In genomic region chr5:58986281-58986680, GRCh38 we compare ENCODE assay signal across 23 cellular contexts.
"Had no signal": no experiment of that assay in that cellular context is flagged by ENCODE, and none has a peak within 500 bp of the region (broad histone marks: within the 10 kb centered on the region; RNA-seq: fewer than 3 reads in every experiment).

No MANE protein-coding gene starts in this region.

- H2AFZ ChIP-seq: parathyroid adenoma had no signal

- DNase-seq: cortex of kidney; dorsolateral prefrontal cortex; effector CD8-positive, alpha-beta T cell; foreskin melanocyte; heart left ventricle; hippocampal formation; left colon; natural killer cell; occipital lobe; retina; right lobe of liver; spleen; stimulated activated CD4-positive, alpha-beta T cell treated with anti-CD3 and anti-CD28 coated beads, Interleukin-15, amount 100 ng/mL, for 24 hours; stimulated activated CD4-positive, alpha-beta T cell treated with anti-CD3 and anti-CD28 coated beads, Interleukin-1b, Interleukin-23, amount 100 ng/mL, for 48 hours; stimulated activated CD4-positive, alpha-beta T cell treated with anti-CD3 and anti-CD28 coated beads, Interleukin-4, amount 100 ng/mL, for 24 hours; stimulated activated naive B cell treated with anti-CD40 and anti-IgM and Interleukin-4, amounts not matched to agents 10 μg/mL and 1 μg/mL and 100 μg/mL, for 72 hours; stimulated activated naive CD8-positive, alpha-beta T cell treated with anti-CD3 and anti-CD28 coated beads, Interleukin-15, amount 100 ng/mL, for 72 hours; testis; upper lobe of right lung had no signal

- ATAC-seq: left colon; natural killer cell; right lobe of liver; stimulated activated naive B cell treated with anti-CD40 and anti-IgM and Interleukin-4, amounts not matched to agents 10 μg/mL and 1 μg/mL and 100 μg/mL, for 72 hours; stimulated activated naive CD8-positive, alpha-beta T cell treated with anti-CD3 and anti-CD28 coated beads, Interleukin-15, amount 100 ng/mL, for 72 hours; upper lobe of right lung had no signal

- H3K9me3 Mint-ChIP-seq: natural killer cell; stimulated activated naive B cell treated with anti-CD40 and anti-IgM and Interleukin-4, amounts not matched to agents 10 μg/mL and 1 μg/mL and 100 μg/mL, for 72 hours; stimulated activated naive CD8-positive, alpha-beta T cell treated with anti-CD3 and anti-CD28 coated beads, Interleukin-15, amount 100 ng/mL, for 72 hours had no signal

- H3K27ac ChIP-seq: dorsolateral prefrontal cortex, heart left ventricle, parathyroid adenoma, prostate gland, right lobe of liver, spleen, testis, tibial nerve, upper lobe of right lung, vagina had no signal

- H3K4me1 Mint-ChIP-seq: stimulated activated naive B cell treated with anti-CD40 and anti-IgM and Interleukin-4, amounts not matched to agents 10 μg/mL and 1 μg/mL and 100 μg/mL, for 72 hours; stimulated activated naive CD8-positive, alpha-beta T cell treated with anti-CD3 and anti-CD28 coated beads, Interleukin-15, amount 100 ng/mL, for 72 hours had no signal

- H3K27me3 Mint-ChIP-seq: stimulated activated naive B cell treated with anti-CD40 and anti-IgM and Interleukin-4, amounts not matched to agents 10 μg/mL and 1 μg/mL and 100 μg/mL, for 72 hours; stimulated activated naive CD8-positive, alpha-beta T cell treated with anti-CD3 and anti-CD28 coated beads, Interleukin-15, amount 100 ng/mL, for 72 hours had no signal

- H3K4me3 ChIP-seq: dorsolateral prefrontal cortex, heart left ventricle, prostate gland, right lobe of liver, spleen, testis, tibial nerve, upper lobe of right lung, vagina had no signal

- H3K36me3 ChIP-seq: prostate gland, right lobe of liver had no signal

- H3K79me2 ChIP-seq: parathyroid adenoma had no signal

- H3K4me3 Mint-ChIP-seq: natural killer cell; stimulated activated naive B cell treated with anti-CD40 and anti-IgM and Interleukin-4, amounts not matched to agents 10 μg/mL and 1 μg/mL and 100 μg/mL, for 72 hours; stimulated activated naive CD8-positive, alpha-beta T cell treated with anti-CD3 and anti-CD28 coated beads, Interleukin-15, amount 100 ng/mL, for 72 hours had no signal

- H3K27me3 ChIP-seq: dorsolateral prefrontal cortex, heart left ventricle, right lobe of liver, spleen, testis, tibial nerve, upper lobe of right lung, vagina had no signal

- H3K27ac Mint-ChIP-seq: natural killer cell; stimulated activated naive B cell treated with anti-CD40 and anti-IgM and Interleukin-4, amounts not matched to agents 10 μg/mL and 1 μg/mL and 100 μg/mL, for 72 hours; stimulated activated naive CD8-positive, alpha-beta T cell treated with anti-CD3 and anti-CD28 coated beads, Interleukin-15, amount 100 ng/mL, for 72 hours had no signal

- H3K36me3 Mint-ChIP-seq: natural killer cell had no signal

- H3K9me3 ChIP-seq: heart left ventricle, prostate gland, right lobe of liver, spleen, testis, tibial nerve, upper lobe of right lung, vagina had no signal

- H3K4me1 ChIP-seq: parathyroid adenoma, prostate gland, right lobe of liver, spleen, testis, tibial nerve, upper lobe of right lung, vagina had no signal
